Comparison of ENCODE assay signal across 12 cellular contexts in the genomic region with DNA sequence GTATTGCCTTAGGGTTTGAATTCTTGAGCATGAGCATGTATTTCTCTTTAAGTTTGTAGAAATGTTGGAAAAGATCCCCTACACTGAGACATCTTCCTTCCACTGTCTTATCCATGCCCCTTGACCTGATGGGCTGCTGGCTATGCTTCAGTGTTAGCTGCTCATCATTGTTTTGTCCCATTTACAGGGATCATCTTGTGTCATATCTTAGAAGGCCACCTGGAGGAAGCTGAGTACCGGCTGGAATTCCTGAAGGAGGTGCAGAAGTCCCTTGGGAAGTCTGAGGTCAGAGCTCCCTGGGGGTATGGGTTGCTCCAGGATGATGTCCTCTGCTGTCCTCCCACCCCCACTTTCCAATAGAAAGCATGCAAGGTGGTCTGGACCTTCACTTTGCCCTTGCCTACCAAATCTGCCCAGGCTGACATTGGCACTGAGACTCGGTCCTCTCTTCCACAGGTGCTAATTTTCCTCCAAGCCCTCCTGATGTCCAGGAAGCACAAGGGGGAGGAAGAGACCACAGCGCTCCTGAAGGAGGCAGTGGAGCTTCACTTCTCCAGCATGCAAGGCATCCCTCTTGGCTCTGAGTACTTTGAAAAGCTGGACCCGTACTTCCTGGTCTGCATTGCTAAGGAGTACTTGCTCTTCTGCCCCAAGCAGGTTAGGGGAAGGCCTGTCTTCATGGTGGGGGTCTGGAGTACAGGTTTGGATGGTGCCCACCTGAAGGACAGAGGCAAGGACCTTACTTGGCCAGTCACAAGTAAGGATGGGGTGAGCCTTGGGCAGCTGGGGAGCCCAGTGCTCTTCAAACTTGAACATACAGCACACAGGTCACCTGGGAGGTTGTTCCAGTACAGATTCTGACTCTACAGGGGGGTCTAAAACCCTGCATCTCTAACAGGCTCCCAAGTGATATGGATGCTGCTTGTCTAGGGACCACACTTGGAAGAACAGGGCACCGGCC. TPM values are rescaled to one million over a fixed set of nuclear protein-coding genes. Genes with fewer than 3 reads are reported as not detected.
A peak's percentile ranks its signal among the peaks of the same experiment; 100 is the strongest.
DNase-seq lines count a peak whose midpoint lies in the region; ATAC-seq, FAIRE-seq and TF ChIP-seq lines count a peak whose summit lies in the region.
"Had no signal": no experiment of that assay in that cellular context is flagged by ENCODE, and none has a peak within 500 bp of the region (broad histone marks: within the 10 kb centered on the region; RNA-seq: fewer than 3 reads in every experiment).

No MANE protein-coding gene starts in this region.

- no peak for TF ChIP-seq EP300 in HepG2 (IDR thresholded peaks at IDR 0.05; ENCODE audit: low read depth in 2 of 2, low read length in 2 of 2)
- TF ChIP-seq EP300 in HepG2 (CRISPR knock-in tag; IDR thresholded peaks at IDR 0.05; ENCODE audit: borderline replicate concordance): no peak

- no peak for TF ChIP-seq POLR2A in HepG2 (IDR thresholded peaks at IDR 0.05; ENCODE audit: insufficient read depth in 1 of 2, low read depth in 2 of 2, low read length in 2 of 2)
- TF ChIP-seq POLR2A in vagina (IDR thresholded peaks at IDR 0.05): no peak

- BruUV-seq in HepG2 (replicated peaks; lab: Mats Ljungman, UMichigan): no TSS peak

- 20% methylated on average over 5 of the region's 5 CpGs for WGBS in HepG2 (ENCODE audit: low lambda C conversion rate)

- TF ChIP-seq RAD21 in HepG2 (CRISPR knock-in tag; IDR thresholded peaks at IDR 0.05): no peak

- intact Hi-C loops in Right ventricle myocardium inferior (cut with DNase I) (loop anchor here (5.0 kb wide), 1 partner anchor 67 kb away; the partner anchor contains the start of gene XIRP1), HepG2 (cut with micrococcal nuclease; ENCODE audit: unreplicated experiment) (loop anchor here (5.0 kb wide), 1 partner anchor 82 kb away; no protein-coding TSS in a partner anchor), vagina (cut with DNase I) (loop anchor here (5.0 kb wide), 1 partner anchor 167 kb away; no protein-coding TSS in a partner anchor)

- no peak for FAIRE-seq in bronchial epithelial cell (lab: Jason Lieb, UNC)
- no peak for FAIRE-seq in HepG2 (lab: Jason Lieb, UNC)

- POLR2A ChIA-PET in HepG2 (lab: Yijun Ruan, JAX): interaction anchor here (1.2 to 1.8 kb wide), 2 partner anchors 18 to 163 kb away, joined by 4 to 5 read pairs; no protein-coding TSS in a partner anchor

- H3K79me2 ChIP-seq in HepG2 (ENCODE audit: insufficient read depth, low read length): no peaks in the 10 kb centered on the region

- DNase-seq in cardiac muscle cell (ENCODE audit: low read depth in 1 of 2, low spot score in 1 of 2): peak in 1 of 2 donors; percentile 63
- no peak for DNase-seq in Right ventricle myocardium inferior (ENCODE audit: missing footprints)
- peak; percentile 47 for DNase-seq in bronchial epithelial cell (ENCODE audit: low read depth)
- DNase-seq in HepG2 (ENCODE audit: low spot score): peak; percentile 20
- DNase-seq in vagina (ENCODE audit: extremely low spot score in 2 of 2): no peak
- DNase-seq in LoVo (ENCODE audit: low spot score): no peak
- DNase-seq: activated CD4-positive, alpha-beta T cell treated with anti-CD3 and anti-CD28 coated beads for 36 hours; dorsolateral prefrontal cortex; Kasumi-1 had no signal

- no peaks in the 10 kb centered on the region for H3K27me3 ChIP-seq in cardiac muscle cell
- no peaks in the 10 kb centered on the region for H3K27me3 ChIP-seq in bronchial epithelial cell (ENCODE audit: control insufficient read depth, insufficient read depth, low read length)
- H3K27me3 ChIP-seq in HepG2 (ENCODE audit: control insufficient read depth in 1 of 2, insufficient read depth in 2 of 2, low read length in 2 of 2): no peaks in the 10 kb centered on the region
- H3K27me3 ChIP-seq in vagina: no peaks in the 10 kb centered on the region
- H3K27me3 ChIP-seq: dorsolateral prefrontal cortex had no signal

- H4K20me1 ChIP-seq in HepG2 (ENCODE audit: insufficient read depth, low read length): no peaks in the 10 kb centered on the region; the same call in 1 of the 2 replicates

- no peaks in the 10 kb centered on the region for H3K36me3 ChIP-seq in cardiac muscle cell
- no peaks in the 10 kb centered on the region for H3K36me3 ChIP-seq in bronchial epithelial cell (ENCODE audit: control insufficient read depth, insufficient read depth, low read length)
- H3K36me3 ChIP-seq in HepG2 (replicated peaks in 1 of 2; ENCODE audit: control insufficient read depth in 1 of 2, insufficient read depth in 2 of 2, low read length in 2 of 2): no peaks in the 10 kb centered on the region
- H3K36me3 ChIP-seq in vagina: peaks cover 0 to 8% of the 10 kb centered on the region in 2 donors

- ATAC-seq in Right ventricle myocardium inferior (no peak), HepG2 (peak; percentile 58), GM21528 (IDR thresholded peaks at IDR 0.05; ENCODE audit: low FRiP score, unreplicated experiment) (no peak), GM18511 (IDR thresholded peaks at IDR 0.05; ENCODE audit: unreplicated experiment) (no peak)
- ATAC-seq: activated CD4-positive, alpha-beta T cell treated with anti-CD3 and anti-CD28 coated beads for 36 hours; stimulated activated effector memory CD8-positive, alpha-beta T cell treated with anti-CD3 and anti-CD28 coated beads, Interleukin-12 subunit alpha, Interleukin-12 subunit beta, amount 100 ng/mL, for 72 hours had no signal

- H3K9ac ChIP-seq in HepG2 (ENCODE audit: insufficient read depth, low read depth, low read length): no peak overlapping the region

- no peak overlapping the region for H2AFZ ChIP-seq in HepG2 (ENCODE audit: low read length)

- H3K9me3 ChIP-seq in cardiac muscle cell (ENCODE audit: low read depth) (no peaks in the 10 kb centered on the region), HepG2 (ENCODE audit: low read length) (no peaks in the 10 kb centered on the region), vagina (no peaks in the 10 kb centered on the region)

- H3K4me3 ChIP-seq in cardiac muscle cell (no peak overlapping the region), bronchial epithelial cell (ENCODE audit: low read depth, low read length) (no peak overlapping the region), HepG2 (replicated peaks in 1 of 3; ENCODE audit: insufficient read depth in 1 of 3, low read depth in 2 of 3, low read length in 3 of 3) (no peak overlapping the region), vagina (no peak overlapping the region)
- H3K4me3 ChIP-seq: dorsolateral prefrontal cortex had no signal

- CTCF ChIA-PET in HepG2 (lab: Yijun Ruan, JAX; ENCODE audit: low intra/inter-chr PET ratio, low total read pairs): interaction anchor here (3.2 kb wide), 1 partner anchor 162 kb away, joined by 20 read pairs; no protein-coding TSS in a partner anchor

- H3K27ac ChIP-seq in cardiac muscle cell (no peak overlapping the region), HepG2 (ENCODE audit: extremely low read length, insufficient read depth, low read length) (no peak overlapping the region), vagina (no peak overlapping the region)
- H3K27ac ChIP-seq: dorsolateral prefrontal cortex had no signal

- TF ChIP-seq CTCF in cardiac muscle cell (IDR thresholded peaks at IDR 0.05; ENCODE audit: low read depth, low read length): peak; percentile 63
- peak; percentile 65 for TF ChIP-seq CTCF in bronchial epithelial cell (IDR thresholded peaks at IDR 0.05; ENCODE audit: insufficient read depth, low read length, severe bottlenecking)
- peak; percentile 59 for TF ChIP-seq CTCF in HepG2 (CRISPR knock-in tag; IDR thresholded peaks at IDR 0.05)
- peak in 2 of 3 experiments; percentile 32 to 42 for TF ChIP-seq CTCF in vagina (IDR thresholded peaks at IDR 0.05)

- H3K4me2 ChIP-seq in HepG2 (ENCODE audit: low read depth, low read length): no peak overlapping the region; the same call in 1 of the 2 replicates

- in situ Hi-C loops in HepG2 (cut with HindIII; ENCODE audit: extremely low pct_ligation_motif_present, low pct_unique_long_range_greater_than_20kb): loop anchor here (5.0 kb wide), 2 partner anchors 62 to 162 kb away; no protein-coding TSS in a partner anchor

- H3K4me1 ChIP-seq in cardiac muscle cell (ENCODE audit: low read depth) (peaks cover 2% of the 10 kb centered on the region), HepG2 (ENCODE audit: insufficient read depth, low read length) (peaks cover 13% of the 10 kb centered on the region), vagina (peaks cover 19% of the 10 kb centered on the region)

RNA-seq across cellular contexts. Expression of gene TTC21A, which starts 17.7 kb away (rescaled TPM):
- total RNA-seq in cardiac muscle cell (2.7 and 3.1 TPM in 2 replicates), Right ventricle myocardium inferior (1.2 TPM), bronchial epithelial cell (1.1 and 1.8 TPM in 2 replicates), HepG2 (2016; rRNA removed; fragmentation: Illumina TruSeq; extraction: Trizol) (0.31 and 0.39 TPM in 2 replicates), vagina (8.8 TPM)
- polyA plus RNA-seq in cardiac muscle cell (2.9 and 4.2 TPM in 2 replicates), HepG2 (2011; rRNA removed) (1.5 and 1.6 TPM in 2 replicates)
- 0.88 TPM in 1 of 2 replicates, not detected in the other for total RNA-seq in HepG2 (2016; cell fraction: cytosol; rRNA removed; fragmentation: Illumina TruSeq; extraction: Trizol; ENCODE audit: low read depth)
- total RNA-seq in HepG2 (2016; cell fraction: insoluble cytoplasmic fraction; rRNA removed; fragmentation: Illumina TruSeq; extraction: Trizol): 0.26 and 0.36 TPM in 2 replicates
- 0.07 and 0.22 TPM in 2 replicates for total RNA-seq in HepG2 (2016; cell fraction: membrane; rRNA removed; fragmentation: Illumina TruSeq; extraction: Trizol)
- total RNA-seq in HepG2 (2016; cell fraction: nucleus; rRNA removed; fragmentation: Illumina TruSeq; extraction: Trizol): 0.50 and 2.4 TPM in 2 replicates
- 0.27 and 0.48 TPM in 2 replicates for polyA plus RNA-seq in HepG2 (2011; cell fraction: cytosol; rRNA removed)
- 4.9 and 6.3 TPM in 2 replicates for polyA plus RNA-seq in HepG2 (2011; cell fraction: nucleus; rRNA removed)
- polyA plus RNA-seq in HepG2 (2012): 0.63 and 0.74 TPM in 2 replicates
- 0.08 and 0.12 TPM in 2 replicates for polyA plus RNA-seq in HepG2 (2016; cell fraction: cytosol; fragmentation: Illumina TruSeq; extraction: Trizol; ENCODE audit: low read depth)
- 0.25 and 0.41 TPM in 2 replicates for polyA plus RNA-seq in HepG2 (2016; cell fraction: insoluble cytoplasmic fraction; fragmentation: Illumina TruSeq; extraction: Trizol; ENCODE audit: low read depth)
- polyA plus RNA-seq in HepG2 (2016; cell fraction: membrane; fragmentation: Illumina TruSeq; extraction: Trizol; ENCODE audit: low read depth): 0.14 and 0.63 TPM in 2 replicates
- 2.2 TPM in 2 replicates for polyA plus RNA-seq in HepG2 (2016; cell fraction: nucleus; fragmentation: Illumina TruSeq; extraction: Trizol; ENCODE audit: insufficient read depth, low read depth)
- polyA minus RNA-seq in HepG2 (2011; rRNA and poly(A)+ RNA removed; ENCODE audit: low replicate concordance): 1.4 and 2.3 TPM in 2 replicates
- 0.53 TPM in 1 of 2 replicates, not detected in the other for polyA minus RNA-seq in HepG2 (2011; cell fraction: cytosol; rRNA and poly(A)+ RNA removed)
- polyA minus RNA-seq in HepG2 (2011; cell fraction: nucleus; rRNA and poly(A)+ RNA removed): 3.1 and 5.3 TPM in 2 replicates

RNA-seq across cellular contexts. Expression of gene GORASP1, which starts 17.7 kb away (rescaled TPM):
- 128 and 135 TPM in 2 replicates for total RNA-seq in cardiac muscle cell
- 69.3 and 70.3 TPM in 2 replicates for polyA plus RNA-seq in cardiac muscle cell
- 45.6 TPM for total RNA-seq in Right ventricle myocardium inferior
- 17.9 and 24.6 TPM in 2 replicates for total RNA-seq in bronchial epithelial cell
- total RNA-seq in HepG2 (2016; rRNA removed; fragmentation: Illumina TruSeq; extraction: Trizol): 27.0 and 36.4 TPM in 2 replicates
- 6.2 and 6.3 TPM in 2 replicates for total RNA-seq in HepG2 (2016; cell fraction: cytosol; rRNA removed; fragmentation: Illumina TruSeq; extraction: Trizol; ENCODE audit: low read depth)
- 24.7 and 34.0 TPM in 2 replicates for total RNA-seq in HepG2 (2016; cell fraction: insoluble cytoplasmic fraction; rRNA removed; fragmentation: Illumina TruSeq; extraction: Trizol)
- total RNA-seq in HepG2 (2016; cell fraction: membrane; rRNA removed; fragmentation: Illumina TruSeq; extraction: Trizol): 11.1 and 12.7 TPM in 2 replicates
- 42.3 and 46.1 TPM in 2 replicates for total RNA-seq in HepG2 (2016; cell fraction: nucleus; rRNA removed; fragmentation: Illumina TruSeq; extraction: Trizol)
- polyA plus RNA-seq in HepG2 (2011; rRNA removed): 39.8 and 41.6 TPM in 2 replicates
- polyA plus RNA-seq in HepG2 (2011; cell fraction: cytosol; rRNA removed): 22.2 and 27.9 TPM in 2 replicates
- 99.2 and 109 TPM in 2 replicates for polyA plus RNA-seq in HepG2 (2011; cell fraction: nucleus; rRNA removed)
- 14.9 and 22.9 TPM in 2 replicates for polyA plus RNA-seq in HepG2 (2012)
- polyA plus RNA-seq in HepG2 (2016; cell fraction: cytosol; fragmentation: Illumina TruSeq; extraction: Trizol; ENCODE audit: low read depth): 2.9 and 3.2 TPM in 2 replicates
- polyA plus RNA-seq in HepG2 (2016; cell fraction: insoluble cytoplasmic fraction; fragmentation: Illumina TruSeq; extraction: Trizol; ENCODE audit: low read depth): 28.7 and 29.9 TPM in 2 replicates
- 7.1 and 7.7 TPM in 2 replicates for polyA plus RNA-seq in HepG2 (2016; cell fraction: membrane; fragmentation: Illumina TruSeq; extraction: Trizol; ENCODE audit: low read depth)
- 59.7 and 73.8 TPM in 2 replicates for polyA plus RNA-seq in HepG2 (2016; cell fraction: nucleus; fragmentation: Illumina TruSeq; extraction: Trizol; ENCODE audit: insufficient read depth, low read depth)
- polyA minus RNA-seq in HepG2 (2011; rRNA and poly(A)+ RNA removed; ENCODE audit: low replicate concordance): 59.3 and 84.8 TPM in 2 replicates
- 13.8 and 14.9 TPM in 2 replicates for polyA minus RNA-seq in HepG2 (2011; cell fraction: cytosol; rRNA and poly(A)+ RNA removed)
- 46.4 and 49.4 TPM in 2 replicates for polyA minus RNA-seq in HepG2 (2011; cell fraction: nucleus; rRNA and poly(A)+ RNA removed)
- total RNA-seq in vagina: 45.9 TPM

RNA-seq across cellular contexts. Expression of gene CSRNP1, which starts 28.2 kb away (rescaled TPM):
- total RNA-seq in cardiac muscle cell (11.0 and 13.6 TPM in 2 replicates), Right ventricle myocardium inferior (12.9 TPM), bronchial epithelial cell (5.0 and 7.0 TPM in 2 replicates), HepG2 (2016; rRNA removed; fragmentation: Illumina TruSeq; extraction: Trizol) (9.3 and 10.8 TPM in 2 replicates), vagina (99.7 TPM)
- polyA plus RNA-seq in cardiac muscle cell (9.6 and 11.7 TPM in 2 replicates), HepG2 (2011; rRNA removed) (11.3 and 13.1 TPM in 2 replicates)
- 1.5 and 2.3 TPM in 2 replicates for total RNA-seq in HepG2 (2016; cell fraction: cytosol; rRNA removed; fragmentation: Illumina TruSeq; extraction: Trizol; ENCODE audit: low read depth)
- 7.4 and 10.8 TPM in 2 replicates for total RNA-seq in HepG2 (2016; cell fraction: insoluble cytoplasmic fraction; rRNA removed; fragmentation: Illumina TruSeq; extraction: Trizol)
- 6.2 TPM in 2 replicates for total RNA-seq in HepG2 (2016; cell fraction: membrane; rRNA removed; fragmentation: Illumina TruSeq; extraction: Trizol)
- total RNA-seq in HepG2 (2016; cell fraction: nucleus; rRNA removed; fragmentation: Illumina TruSeq; extraction: Trizol): 8.4 and 9.2 TPM in 2 replicates
- polyA plus RNA-seq in HepG2 (2011; cell fraction: cytosol; rRNA removed): 10.2 and 11.5 TPM in 2 replicates
- 16.5 and 19.1 TPM in 2 replicates for polyA plus RNA-seq in HepG2 (2011; cell fraction: nucleus; rRNA removed)
- polyA plus RNA-seq in HepG2 (2012): 7.1 and 11.4 TPM in 2 replicates
- polyA plus RNA-seq in HepG2 (2016; cell fraction: cytosol; fragmentation: Illumina TruSeq; extraction: Trizol; ENCODE audit: low read depth): 0.62 and 0.80 TPM in 2 replicates
- 5.7 and 6.6 TPM in 2 replicates for polyA plus RNA-seq in HepG2 (2016; cell fraction: insoluble cytoplasmic fraction; fragmentation: Illumina TruSeq; extraction: Trizol; ENCODE audit: low read depth)
- 2.0 and 2.4 TPM in 2 replicates for polyA plus RNA-seq in HepG2 (2016; cell fraction: membrane; fragmentation: Illumina TruSeq; extraction: Trizol; ENCODE audit: low read depth)
- 11.8 and 12.9 TPM in 2 replicates for polyA plus RNA-seq in HepG2 (2016; cell fraction: nucleus; fragmentation: Illumina TruSeq; extraction: Trizol; ENCODE audit: insufficient read depth, low read depth)
- polyA minus RNA-seq in HepG2 (2011; rRNA and poly(A)+ RNA removed; ENCODE audit: low replicate concordance): 16.7 and 44.8 TPM in 2 replicates
- polyA minus RNA-seq in HepG2 (2011; cell fraction: cytosol; rRNA and poly(A)+ RNA removed): 13.3 and 14.3 TPM in 2 replicates
- 18.9 and 21.8 TPM in 2 replicates for polyA minus RNA-seq in HepG2 (2011; cell fraction: nucleus; rRNA and poly(A)+ RNA removed)

Comparison
In these comparisons a context has a peak if more than half of its experiments do, and no peak if none do; other contexts are left out.
1. DNase-seq: peak in bronchial epithelial cell (single experiment) and HepG2 (single experiment); none in Right ventricle myocardium inferior (single experiment), vagina (0 of 2) and LoVo (single experiment).
2. Peak in every context shown above with its lines, with median percentiles within 50 percentile points of each other: CTCF ChIP-seq.